In genomic region chr2:119366649-119367471, GRCh38 we compare ENCODE assay signal across 8 cellular contexts. TPM values are rescaled to one million over a fixed set of nuclear protein-coding genes. Genes with fewer than 3 reads are reported as not detected.
DNase-seq lines count a peak whose midpoint lies in the region; ATAC-seq and TF ChIP-seq lines count a peak whose summit lies in the region.

TSS of gene C2orf76 (minus strand) at chr2:119366834. CDS start at chr2:119339959, 26,875 bp downstream.
TSS of gene DBI (plus strand) at chr2:119366977. CDS start at chr2:119367052, 75 bp downstream.

- ATAC-seq in GM18907 (IDR thresholded peaks at IDR 0.05; ENCODE audit: unreplicated experiment), result peak; percentile 96
- peak; percentile 95 for ATAC-seq in HG03159 (IDR thresholded peaks at IDR 0.05; ENCODE audit: unreplicated experiment)
- peak; percentile 92 for ATAC-seq in activated B cell treated with CpG ODN at 0.5 μM for 24 hours (ENCODE audit: low read depth)

- H3K27ac Mint-ChIP-seq in activated B cell treated with CpG ODN at 0.5 μM for 24 hours, result peak within 1 kb of the TSS; percentile 95
- peak within 1 kb of the TSS; percentile 91 to 98 (median 96) for H3K27ac Mint-ChIP-seq in immature natural killer cell

- 0 to 1% (median 0%) methylated on average over 33 to 65 of the region's 65 CpGs for WGBS in spleen, 5 donors

- POLR2A ChIA-PET in AG04449 (lab: Yijun Ruan, JAX), result interaction anchor here (0.6 to 1.0 kb wide), 8 partner anchors 10 to 1430 kb away, joined by 3 to 4 read pairs (median 3); no protein-coding TSS in a partner anchor
- POLR2A ChIA-PET in activated B cell treated with CpG ODN at 0.5 μM for 24 hours (lab: Charles Lee), result interaction anchor here (0.5 to 2.3 kb wide), 25 partner anchors 9 to 1552 kb away, joined by 3 to 14 read pairs (median 4); partner anchors contain the start of genes DDX18, EPB41L5, RALB and TMEM37

- peak in 2 of 3 donors; percentile 15 to 34 for TF ChIP-seq POLR2A in spleen (IDR thresholded peaks at IDR 0.05)

- H3K36me3 Mint-ChIP-seq in activated B cell treated with CpG ODN at 0.5 μM for 24 hours (ENCODE audit: low read depth) (peaks cover 45% of the 10 kb centered on the region), immature natural killer cell (peaks cover 13 to 27% (median 19%) of the 10 kb centered on the region in 3 donors)

- CTCF ChIA-PET in AG04449 (lab: Yijun Ruan, JAX) (interaction anchor here (0.6 to 1.5 kb wide), 3 partner anchors 18 to 485 kb away, joined by 3 read pairs; no protein-coding TSS in a partner anchor), activated B cell treated with CpG ODN at 0.5 μM for 24 hours (lab: Charles Lee) (no interaction called here)

- intact Hi-C loops in activated B cell treated with CpG ODN at 0.5 μM for 24 hours (cut with micrococcal nuclease), result loop anchor here (1.0 to 10.0 kb wide), 16 partner anchors 15 to 1552 kb away; partner anchors contain the start of genes CCDC93, DDX18, EPB41L5 and INHBB
- intact Hi-C loops in spleen (cut with DNase I; ENCODE audit: low total_unique reads), result no loop called here

- no peaks in the 10 kb centered on the region for H3K9me3 Mint-ChIP-seq in activated B cell treated with CpG ODN at 0.5 μM for 24 hours
- H3K9me3 Mint-ChIP-seq in immature natural killer cell, result no peaks in the 10 kb centered on the region

- H3K36me3 ChIP-seq in spleen, result peaks cover 0 to 38% (median 29%) of the 10 kb centered on the region in 6 donors

- no peaks in the 10 kb centered on the region for H3K9me3 ChIP-seq in spleen

- TF ChIP-seq CTCF in AG04449 (IDR thresholded peaks at IDR 0.05; ENCODE audit: insufficient read depth, low read length, missing control alignments) (no peak), activated B cell treated with CpG ODN at 0.5 μM for 24 hours (IDR thresholded peaks at IDR 0.05) (no peak), spleen (IDR thresholded peaks at IDR 0.05 in 8 of 11, conservative IDR thresholded peaks at IDR 0.05 in 3 of 11) (peak in 2 of 11 experiments; percentile 23 to 35)

- H3K4me1 ChIP-seq in spleen, result peaks cover 13 to 45% (median 32%) of the 10 kb centered on the region in 6 donors

- H3K4me3 ChIP-seq in AG04449 (ENCODE audit: low read depth, low read length) (peak within 1 kb of the TSS; percentile 97), spleen (peak within 1 kb of the TSS; percentile 60 to 95 (median 82))

- DNase-seq in AG04449 (ENCODE audit: low read depth, low spot score) (peak; percentile 53), NCI-H2227 treated with DMSO at 0.1 percent for 48 hours (lab: John Stamatoyannopoulos, UW) (peak; percentile 94), activated B cell treated with CpG ODN at 0.5 μM for 24 hours (peak; percentile 93), caudate nucleus (lab: John Stamatoyannopoulos, UW) (peak; percentile 60 to 98 (median 93)), immature natural killer cell (peak; percentile 91 to 93 (median 92)), spleen (peak; percentile 99)

- H3K27ac ChIP-seq in caudate nucleus (ENCODE audit: low read depth, low read length), result peak within 1 kb of the TSS; percentile 88
- peak within 1 kb of the TSS; percentile 44 to 94 (median 88) for H3K27ac ChIP-seq in spleen

- no peaks in the 10 kb centered on the region for H3K27me3 Mint-ChIP-seq in activated B cell treated with CpG ODN at 0.5 μM for 24 hours
- peaks cover 5 to 14% (median 13%) of the 10 kb centered on the region in 3 donors for H3K27me3 Mint-ChIP-seq in immature natural killer cell (ENCODE audit: low read depth in 3 of 3)

- peak within 1 kb of the TSS; percentile 100 for H3K4me3 Mint-ChIP-seq in activated B cell treated with CpG ODN at 0.5 μM for 24 hours
- H3K4me3 Mint-ChIP-seq in immature natural killer cell, result peak within 1 kb of the TSS; percentile 97 to 99 (median 98)

- no peaks in the 10 kb centered on the region for H3K27me3 ChIP-seq in spleen (replicated peaks in 1 of 7)

- H3K4me1 Mint-ChIP-seq in activated B cell treated with CpG ODN at 0.5 μM for 24 hours, result peaks cover 56% of the 10 kb centered on the region
- H3K4me1 Mint-ChIP-seq in immature natural killer cell, result peaks cover 56 to 75% of the 10 kb centered on the region in 2 donors

RNA-seq across cellular contexts. Expression of gene C2orf76, which starts in this region (rescaled TPM):
- 10.0 and 11.0 TPM in 2 replicates for total RNA-seq in activated B cell treated with CpG ODN at 0.5 μM for 24 hours
- 10 to 100 TPM; 33.2 to 49.3 (median 47.5) TPM for polyA plus RNA-seq in immature natural killer cell
- 10 to 100 TPM in 1 of 7 donors, 1 to 10 TPM in 6; 4.8 to 12.0 (median 7.2) TPM for total RNA-seq in spleen
- polyA plus RNA-seq in spleen, result 10 to 100 TPM; 11.2 to 21.7 (median 18.6) TPM

RNA-seq across cellular contexts. Expression of gene DBI, which starts in this region (rescaled TPM):
- 112 TPM in 2 replicates for total RNA-seq in activated B cell treated with CpG ODN at 0.5 μM for 24 hours
- 100 to 1,000 TPM; 641 to 788 (median 730) TPM for polyA plus RNA-seq in immature natural killer cell
- total RNA-seq in spleen, result 10 to 100 TPM; 37.3 to 70.0 (median 49.9) TPM
- 100 to 1,000 TPM; 178 to 321 (median 286) TPM for polyA plus RNA-seq in spleen

Comparison
In these comparisons a context has a peak if more than half of its experiments do, and no peak if none do; other contexts are left out.
1. Peak in every context shown above with its lines: DNase-seq, ATAC-seq, H3K4me3 ChIP-seq and H3K27ac ChIP-seq.